ENCODE assay signal across 8 cellular contexts in the genomic region with DNA sequence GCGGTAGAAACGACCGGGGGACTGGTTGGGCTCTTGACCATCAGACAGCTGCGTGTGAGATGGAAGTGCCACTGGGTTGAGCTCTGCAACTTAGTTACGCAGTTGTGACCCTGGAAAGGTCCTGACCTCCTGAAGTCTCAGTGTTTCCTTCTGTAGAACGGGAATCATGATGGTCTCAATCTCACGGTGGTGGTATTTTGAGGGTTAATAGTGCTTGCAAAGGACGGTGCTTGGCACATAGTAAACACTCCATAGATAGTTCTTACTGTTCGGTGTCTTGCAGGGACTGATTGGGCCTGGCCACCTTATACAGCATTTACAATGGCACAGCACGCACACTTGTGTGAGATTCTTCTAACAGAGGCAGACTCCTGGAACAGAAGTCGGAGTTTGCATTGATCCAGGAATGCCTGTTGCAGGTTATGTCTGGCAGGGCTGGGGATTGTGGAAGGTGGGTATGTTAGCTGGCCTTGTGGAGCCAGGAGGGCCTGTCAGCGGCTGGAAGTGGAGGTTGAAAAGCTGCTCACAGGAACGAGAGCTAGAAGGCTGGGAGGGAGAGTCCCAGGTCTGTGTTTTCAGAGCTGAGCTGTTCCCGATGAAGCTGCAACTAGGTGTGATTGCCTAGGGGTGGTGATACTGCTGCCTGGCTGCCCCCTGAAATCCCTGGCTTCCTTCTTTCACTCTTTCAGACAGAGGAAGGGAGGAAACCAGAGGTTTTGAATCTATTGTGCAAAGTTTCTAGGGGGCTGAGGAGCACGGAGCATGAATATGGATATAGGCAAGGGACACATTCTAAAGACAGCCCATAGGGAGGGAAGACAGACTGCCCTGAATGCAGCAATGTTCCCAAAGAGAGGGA. TPM values are rescaled to one million over a fixed set of nuclear protein-coding genes. Genes with fewer than 3 reads are reported as not detected.
DNase-seq lines count a peak whose midpoint lies in the region; ATAC-seq and TF ChIP-seq lines count a peak whose summit lies in the region.

No MANE protein-coding gene starts in this region.

- H3K27ac Mint-ChIP-seq in CD4-positive, CD25-positive, alpha-beta regulatory T cell, result peak overlapping the region; percentile 84 to 97 (median 90)
- H3K27ac Mint-ChIP-seq in immature natural killer cell, result peak overlapping the region; percentile 79 to 93 (median 89)

- no peaks in the 10 kb centered on the region for H3K9me3 ChIP-seq in CD4-positive, CD25-positive, alpha-beta regulatory T cell (ENCODE audit: control insufficient read depth in 2 of 2, low read length in 2 of 2)
- no peaks in the 10 kb centered on the region for H3K9me3 ChIP-seq in smooth muscle cell (replicated peaks; ENCODE audit: low read depth)

- H3F3A ChIP-seq in smooth muscle cell (ENCODE audit: low read depth), result no peaks in the 10 kb centered on the region

- peak overlapping the region; percentile 75 for H2AFZ ChIP-seq in smooth muscle cell (ENCODE audit: low read depth)

- no peaks in the 10 kb centered on the region for H3K27me3 ChIP-seq in CD4-positive, CD25-positive, alpha-beta regulatory T cell (ENCODE audit: control insufficient read depth, insufficient read depth, low read length)
- H3K27me3 ChIP-seq in smooth muscle cell (ENCODE audit: low read depth), result no peaks in the 10 kb centered on the region

- peaks cover 0 to 1% (median 0%) of the 10 kb centered on the region in 7 donors for H3K9me3 Mint-ChIP-seq in CD4-positive, CD25-positive, alpha-beta regulatory T cell
- no peaks in the 10 kb centered on the region for H3K9me3 Mint-ChIP-seq in immature natural killer cell

- peak overlapping the region; percentile 84 for H3K4me3 ChIP-seq in CD4-positive, CD25-positive, alpha-beta regulatory T cell (ENCODE audit: low read depth, low read length)
- H3K4me3 ChIP-seq in NB4 (ENCODE audit: low read depth, low read length) (peak overlapping the region; percentile 68), astrocyte of the spinal cord (ENCODE audit: low read depth, low read length) (peak overlapping the region; percentile 90), smooth muscle cell (peak overlapping the region; percentile 94)

- peak overlapping the region; percentile 92 for H3K4me2 ChIP-seq in smooth muscle cell

- H3K27ac ChIP-seq in CD4-positive, CD25-positive, alpha-beta regulatory T cell (ENCODE audit: insufficient read depth, low read length, poor library complexity, severe bottlenecking), result peak overlapping the region; percentile 71
- H3K27ac ChIP-seq in smooth muscle cell (ENCODE audit: low read depth), result peak overlapping the region; percentile 47

- no peak for ATAC-seq in CD4-positive, CD25-positive, alpha-beta regulatory T cell (ENCODE audit: low read depth in 2 of 2)
- no peak for ATAC-seq in HG02610 (IDR thresholded peaks at IDR 0.05; ENCODE audit: unreplicated experiment)

- H3K9ac ChIP-seq in smooth muscle cell (ENCODE audit: low read depth), result peak overlapping the region; percentile 54

- WGBS in smooth muscle cell (ENCODE audit: low lambda C conversion rate), result 7% methylated on average over 15 of the region's 15 CpGs

- H3K4me3 Mint-ChIP-seq in CD4-positive, CD25-positive, alpha-beta regulatory T cell, result peak overlapping the region; percentile 91 to 99 (median 96)
- H3K4me3 Mint-ChIP-seq in immature natural killer cell, result peak overlapping the region; percentile 90 to 99 (median 98)

- H3K27me3 Mint-ChIP-seq in CD4-positive, CD25-positive, alpha-beta regulatory T cell, result peaks cover 17% of the 10 kb centered on the region
- peaks cover 0 to 3% (median 0%) of the 10 kb centered on the region in 3 donors for H3K27me3 Mint-ChIP-seq in immature natural killer cell (ENCODE audit: low read depth in 3 of 3)

- in situ Hi-C loops in astrocyte of the spinal cord (cut with HindIII; ENCODE audit: low sequenced_read_pairs), result no loop called here

- H3K79me2 ChIP-seq in smooth muscle cell (ENCODE audit: low read depth), result peaks cover 39% of the 10 kb centered on the region

- no peaks in the 10 kb centered on the region for H3K36me3 Mint-ChIP-seq in CD4-positive, CD25-positive, alpha-beta regulatory T cell
- H3K36me3 Mint-ChIP-seq in immature natural killer cell, result no peaks in the 10 kb centered on the region

- TF ChIP-seq CTCF in GM20000 (IDR thresholded peaks at IDR 0.05; ENCODE audit: extremely low read depth, missing control alignments) (no peak), NB4 (IDR thresholded peaks at IDR 0.05; ENCODE audit: low read depth, low read length) (no peak), astrocyte of the spinal cord (IDR thresholded peaks at IDR 0.05; ENCODE audit: low read depth, low read length) (no peak), smooth muscle cell (IDR thresholded peaks at IDR 0.05; ENCODE audit: borderline replicate concordance, insufficient read depth, poor library complexity, severe bottlenecking) (no peak)

- peaks cover 6 to 43% (median 33%) of the 10 kb centered on the region in 4 donors for H3K4me1 Mint-ChIP-seq in CD4-positive, CD25-positive, alpha-beta regulatory T cell
- peaks cover 34 to 40% of the 10 kb centered on the region in 2 donors for H3K4me1 Mint-ChIP-seq in immature natural killer cell

- no peak for TF ChIP-seq POLR2A in NB4 (IDR thresholded peaks at IDR 0.05; ENCODE audit: extremely low read depth, insufficient read length)

- H3K4me1 ChIP-seq in CD4-positive, CD25-positive, alpha-beta regulatory T cell (ENCODE audit: control insufficient read depth, insufficient read depth, low read length, poor library complexity, severe bottlenecking), result peaks cover 39% of the 10 kb centered on the region
- H3K4me1 ChIP-seq in smooth muscle cell (ENCODE audit: low read depth), result peaks cover 12% of the 10 kb centered on the region

- H3K36me3 ChIP-seq in CD4-positive, CD25-positive, alpha-beta regulatory T cell (ENCODE audit: control insufficient read depth, insufficient read depth, low read length), result no peaks in the 10 kb centered on the region
- H3K36me3 ChIP-seq in smooth muscle cell (ENCODE audit: low read depth), result no peaks in the 10 kb centered on the region

- DNase-seq in CD4-positive, CD25-positive, alpha-beta regulatory T cell, result no peak
- DNase-seq in GM20000 (ENCODE audit: low spot score) (peak; percentile 27), NB4 (ENCODE audit: low read depth) (peak; percentile 62), astrocyte of the spinal cord (ENCODE audit: low read depth, low spot score) (peak; percentile 29), immature natural killer cell (no peak), smooth muscle cell (lab: John Stamatoyannopoulos, UW; ENCODE audit: unreplicated experiment) (no peak)
- no peak for DNase-seq in effector CD4-positive, alpha-beta T cell

- peaks cover 28% of the 10 kb centered on the region for H4K20me1 ChIP-seq in smooth muscle cell (ENCODE audit: low read depth)

RNA-seq across cellular contexts. Expression of gene TXN, which starts 1.0 kb away (rescaled TPM):
- total RNA-seq in CD4-positive, CD25-positive, alpha-beta regulatory T cell, result 58.4 TPM
- polyA plus RNA-seq in CD4-positive, CD25-positive, alpha-beta regulatory T cell, result 100 to 1,000 TPM; 173 to 277 (median 221) TPM
- polyA plus RNA-seq in immature natural killer cell (100 to 1,000 TPM; 145 to 157 (median 150) TPM), smooth muscle cell (426 and 501 TPM in 2 replicates)
- 306 and 394 TPM in 2 replicates for total RNA-seq in smooth muscle cell

RNA-seq across cellular contexts. Expression of gene C9orf152, which starts 49.4 kb away (rescaled TPM):
- not detected for total RNA-seq in CD4-positive, CD25-positive, alpha-beta regulatory T cell
- polyA plus RNA-seq in CD4-positive, CD25-positive, alpha-beta regulatory T cell, result not detected
- polyA plus RNA-seq in immature natural killer cell (not detected), smooth muscle cell (not detected in 2 replicates)
- total RNA-seq in smooth muscle cell, result not detected in 2 replicates

Comparison
In these comparisons a context has a peak if more than half of its experiments do, and no peak if none do; other contexts are left out.
1. DNase-seq: peak in GM20000 (single experiment), NB4 (single experiment) and astrocyte of the spinal cord (single experiment); none in CD4-positive, CD25-positive, alpha-beta regulatory T cell (0 of 3), immature natural killer cell (0 of 3), smooth muscle cell (single experiment) and effector CD4-positive, alpha-beta T cell (single experiment).
2. Peak in every context shown above with its lines, with median percentiles within 50 percentile points of each other: H3K4me3 ChIP-seq.